ENCODE assay signal across 22 cellular contexts in the genomic region with DNA sequence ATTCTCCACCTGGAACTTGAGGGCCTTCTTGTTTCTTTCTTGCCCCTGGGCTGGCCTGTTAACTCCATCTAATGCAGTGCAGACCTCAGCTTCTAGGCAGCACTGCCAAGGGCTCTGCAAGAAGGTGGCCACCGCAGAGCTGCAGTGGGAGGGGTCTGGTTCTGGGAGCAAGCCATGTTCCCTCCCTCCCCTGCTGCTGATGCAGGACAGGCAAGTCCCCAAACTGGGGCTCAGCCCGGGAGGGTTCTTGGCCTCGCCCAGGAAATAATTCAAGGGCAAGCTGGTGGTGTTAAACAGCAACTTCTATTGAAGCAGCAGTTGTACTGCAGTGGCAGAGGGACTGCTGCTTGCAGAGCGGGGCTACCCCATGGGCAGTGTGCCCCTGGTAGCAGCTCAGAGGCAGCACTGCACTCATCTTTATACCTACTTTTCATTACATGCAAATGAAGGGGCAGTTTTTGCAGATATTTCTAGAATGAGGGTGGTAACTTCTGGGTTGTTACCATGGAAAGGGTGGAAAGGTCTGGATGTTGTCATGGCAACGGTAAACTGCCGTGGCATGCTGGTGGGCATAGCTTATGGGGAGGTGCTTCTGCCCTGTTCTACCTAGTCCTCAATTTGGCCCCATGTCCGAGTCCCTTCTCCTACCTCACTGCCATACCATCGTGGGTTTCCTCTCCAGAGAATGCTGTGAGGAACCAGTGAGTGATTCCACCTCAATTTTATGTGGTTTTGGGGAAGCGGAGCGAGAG.
"Had no signal": no experiment of that assay in that cellular context is flagged by ENCODE, and none has a peak within 500 bp of the region (broad histone marks: within the 10 kb centered on the region; RNA-seq: fewer than 3 reads in every experiment).

No MANE protein-coding gene starts in this region.

- ATAC-seq: activated CD4-positive, alpha-beta T cell treated with anti-CD3 and anti-CD28 coated beads for 36 hours; activated CD8-positive, alpha-beta T cell treated with anti-CD3 and anti-CD28 coated beads, Interleukin-2, amount 10 ng/mL, durations not matched to agents 7 days and 5 days; Right ventricle myocardium inferior; T-cell had no signal

- H3K9me3 ChIP-seq: MG63 had no signal

- H3K4me3 ChIP-seq: cardiac muscle cell, MG63, SK-N-MC had no signal

- H3K27ac ChIP-seq: brain microvascular endothelial cell, cardiac muscle cell, SK-N-MC, WERI-Rb-1 had no signal

- DNase-seq: activated CD4-positive, alpha-beta T cell treated with anti-CD3 and anti-CD28 coated beads for 36 hours; activated CD8-positive, alpha-beta T cell treated with anti-CD3 and anti-CD28 coated beads, Interleukin-2, amount 10 ng/mL, durations not matched to agents 7 days and 5 days; activated effector memory CD4-positive, alpha-beta T cell treated with anti-CD3 and anti-CD28 coated beads, Interleukin-2, amount 50 U/mL, for 16 hours; activated naive CD4-positive, alpha-beta T cell treated with anti-CD3 and anti-CD28 coated beads for 36 hours; activated naive CD8-positive, alpha-beta T cell treated with anti-CD3 and anti-CD28 coated beads for 36 hours; activated T-cell treated with anti-CD3 and anti-CD28 coated beads, Interleukin-2, amount 50 U/mL, for 24 hours; brain microvascular endothelial cell; MG63; MV-4-11; NCI-H1092 treated with DMSO at 0.1 percent for 48 hours; NCI-H1436; NCI-H1694 treated with DMSO at 0.1 percent for 48 hours; NCI-H2029 treated with DMSO at 0.1 percent for 48 hours; NCI-H524; NCI-H774; T-cell; T-helper 2 cell; T1000; WERI-Rb-1 had no signal

- H3K27me3 ChIP-seq: brain microvascular endothelial cell, cardiac muscle cell, MG63 had no signal

- H3K36me3 ChIP-seq: brain microvascular endothelial cell, cardiac muscle cell, MG63, WERI-Rb-1 had no signal
